Comparison of ENCODE assay signal across 27 cellular contexts in genomic region chr2:207201416-207201815, GRCh38.
"Had no signal": no experiment of that assay in that cellular context is flagged by ENCODE, and none has a peak within 500 bp of the region (broad histone marks: within the 10 kb centered on the region; RNA-seq: fewer than 3 reads in every experiment).

No MANE protein-coding gene starts in this region.

- H2AFZ ChIP-seq: neural progenitor cell, parathyroid adenoma had no signal

- ATAC-seq: naive thymus-derived CD8-positive, alpha-beta T cell; natural killer cell treated with Interleukin-12 subunit alpha and Interleukin-12 subunit beta and Interleukin-15 and Interleukin-18, amount 100 ng/mL, for 72 hours; psoas muscle; right cardiac atrium; right lobe of liver; stimulated activated effector memory CD8-positive, alpha-beta T cell treated with anti-CD3 and anti-CD28 coated beads, Interleukin-12 subunit alpha, Interleukin-12 subunit beta, amount 100 ng/mL, for 72 hours; stimulated activated naive B cell treated with anti-CD40 and anti-IgM and Interleukin-4, amounts not matched to agents 10 μg/mL and 1 μg/mL and 100 μg/mL, for 72 hours had no signal

- H3K36me3 ChIP-seq: neural progenitor cell, ovary, right lobe of liver, sigmoid colon, stomach, thoracic aorta, thyroid gland, tibial nerve, upper lobe of left lung, vagina had no signal

- H3K9me3 ChIP-seq: ovary, psoas muscle, right lobe of liver, sigmoid colon, stomach, thoracic aorta, thyroid gland, tibial nerve, upper lobe of left lung, vagina had no signal

- H3K4me1 ChIP-seq: parathyroid adenoma, psoas muscle, right lobe of liver, sigmoid colon, stomach, thyroid gland, tibial nerve, upper lobe of left lung, vagina had no signal

- H3K27ac ChIP-seq: neural progenitor cell, ovary, parathyroid adenoma, psoas muscle, right lobe of liver, sigmoid colon, stomach, thoracic aorta, thyroid gland, tibial nerve, upper lobe of left lung, vagina had no signal

- DNase-seq: naive thymus-derived CD8-positive, alpha-beta T cell; nephron progenitor cell; occipital lobe; ovary; posterior cingulate gyrus; psoas muscle; right cardiac atrium; right lobe of liver; sigmoid colon; small intestine; stimulated activated CD4-positive, alpha-beta T cell treated with anti-CD3 and anti-CD28 coated beads, Interleukin-15, amount 100 ng/mL, for 24 hours; stimulated activated CD4-positive, alpha-beta T cell treated with anti-CD3 and anti-CD28 coated beads, Interleukin-2, amount 100 ng/mL, for 24 hours; stimulated activated CD4-positive, alpha-beta T cell treated with anti-CD3 and anti-CD28 coated beads, Interleukin-2, amount 100 ng/mL, for 48 hours; stimulated activated CD4-positive, alpha-beta T cell treated with anti-CD3 and anti-CD28 coated beads, Interleukin-4, amount 100 ng/mL, for 24 hours; stimulated activated naive B cell treated with anti-CD40 and anti-IgM and Interleukin-4, amounts not matched to agents 10 μg/mL and 1 μg/mL and 100 μg/mL, for 72 hours; stimulated activated naive CD4-positive, alpha-beta T cell treated with Interleukin-2 at 50 U/mL for 16 hours; stomach; thyroid gland; trophoblast cell; upper lobe of left lung had no signal

- H3K79me2 ChIP-seq: parathyroid adenoma had no signal

- H3K27me3 ChIP-seq: neural progenitor cell, ovary, right lobe of liver, sigmoid colon, stomach, thyroid gland, tibial nerve, upper lobe of left lung, vagina had no signal

- H3K9ac ChIP-seq: neural progenitor cell, parathyroid adenoma had no signal

- H3K4me3 ChIP-seq: neural progenitor cell, ovary, psoas muscle, right lobe of liver, sigmoid colon, stomach, thoracic aorta, thyroid gland, tibial nerve, upper lobe of left lung, vagina had no signal
